1 cellular context compared by ENCODE assay signal in genomic region chr16:77690416-77690815, GRCh38.
TF ChIP-seq lines count a peak whose summit lies in the region.

No MANE protein-coding gene starts in this region.

TF ChIP-seq in K562, 482 proteins besides CTCF, POLR2A, EP300 and RAD21 (continued from another document):
- no peak for TF ChIP-seq ZNF407 (IDR thresholded peaks at IDR 0.05; ENCODE audit: low read depth)
- peak; percentile 85 for TF ChIP-seq CHD2 (IDR thresholded peaks at IDR 0.05; ENCODE audit: low read depth, low read length)
- TF ChIP-seq CUX1 (CRISPR knock-in tag; IDR thresholded peaks at IDR 0.05) = no peak
- TF ChIP-seq ZNF639 (CRISPR knock-in tag; conservative IDR thresholded peaks at IDR 0.05 in 1 of 2, IDR thresholded peaks at IDR 0.05 in 1 of 2) = no peak
- TF ChIP-seq PATZ1 (CRISPR knock-in tag; IDR thresholded peaks at IDR 0.05; ENCODE audit: borderline replicate concordance) = no peak
- TF ChIP-seq ARID1B (IDR thresholded peaks at IDR 0.05) = no peak
